27 cellular contexts compared by ENCODE assay signal in genomic region chr20:2703716-2704475, GRCh38.
"Had no signal": no experiment of that assay in that cellular context is flagged by ENCODE, and none has a peak within 500 bp of the region (broad histone marks: within the 10 kb centered on the region; RNA-seq: fewer than 3 reads in every experiment).

No MANE protein-coding gene starts in this region.

- H3K27me3 ChIP-seq: adrenal gland, body of pancreas, colonic mucosa, gastroesophageal sphincter had no signal

- H3K27ac ChIP-seq: adrenal gland, body of pancreas, colonic mucosa, esophagus squamous epithelium, gastroesophageal sphincter, heart right ventricle had no signal

- H3K36me3 ChIP-seq: adrenal gland, colonic mucosa, esophagus squamous epithelium, heart right ventricle had no signal

- H3K9me3 ChIP-seq: adrenal gland, body of pancreas, colonic mucosa, esophagus squamous epithelium, gastroesophageal sphincter, heart right ventricle had no signal

- H3K4me1 ChIP-seq: adrenal gland, body of pancreas, colonic mucosa, esophagus squamous epithelium, gastroesophageal sphincter, heart right ventricle had no signal

- H3K4me3 ChIP-seq: adrenal gland, body of pancreas, colonic mucosa, esophagus squamous epithelium, gastroesophageal sphincter, heart right ventricle had no signal

- DNase-seq: activated CD4-positive, alpha-beta T cell treated with anti-CD3 and anti-CD28 coated beads for 36 hours; activated CD4-positive, alpha-beta T cell treated with anti-CD3 and anti-CD28 coated beads, Interleukin-2, amount 10 ng/mL, durations not matched to agents 7 days and 5 days; activated CD4-positive, alpha-beta T cell treated with anti-CD3 and anti-CD28 coated beads, Interleukin-2, amount 50 U/mL, for 48 hours; activated CD4-positive, CD25-positive, alpha-beta regulatory T cell; activated CD4-positive, CD25-positive, alpha-beta regulatory T cell treated with anti-CD3 and anti-CD28 coated beads, Interleukin-2, amount 50 U/mL, for 72 hours; activated CD8-positive, alpha-beta T cell treated with anti-CD3 and anti-CD28 coated beads for 36 hours; activated effector memory CD4-positive, alpha-beta T cell treated with anti-CD3 and anti-CD28 coated beads, Interleukin-2, amount 50 U/mL, for 16 hours; activated naive CD4-positive, alpha-beta T cell treated with anti-CD3 and anti-CD28 coated beads for 36 hours; activated naive CD8-positive, alpha-beta T cell treated with anti-CD3 and anti-CD28 coated beads for 36 hours; activated naive CD8-positive, alpha-beta T cell treated with anti-CD3 and anti-CD28 coated beads, Interleukin-2, amount 50 U/mL, for 24 hours; activated T-cell treated with anti-CD3 and anti-CD28 coated beads, Interleukin-2, amount 50 U/mL, for 1 hour; activated T-cell treated with anti-CD3 and anti-CD28 coated beads, Interleukin-2, amount 50 U/mL, for 48 hours; amygdala; aorta; body of pancreas; caudate nucleus; colonic mucosa; dermis blood vessel endothelial cell; effector CD4-positive, alpha-beta T cell; effector memory CD8-positive, alpha-beta T cell; erythroblast; esophagus squamous epithelium; foreskin melanocyte; heart right ventricle; T-helper 2 cell had no signal
